1 cellular context compared by ENCODE assay signal in the genomic region with DNA sequence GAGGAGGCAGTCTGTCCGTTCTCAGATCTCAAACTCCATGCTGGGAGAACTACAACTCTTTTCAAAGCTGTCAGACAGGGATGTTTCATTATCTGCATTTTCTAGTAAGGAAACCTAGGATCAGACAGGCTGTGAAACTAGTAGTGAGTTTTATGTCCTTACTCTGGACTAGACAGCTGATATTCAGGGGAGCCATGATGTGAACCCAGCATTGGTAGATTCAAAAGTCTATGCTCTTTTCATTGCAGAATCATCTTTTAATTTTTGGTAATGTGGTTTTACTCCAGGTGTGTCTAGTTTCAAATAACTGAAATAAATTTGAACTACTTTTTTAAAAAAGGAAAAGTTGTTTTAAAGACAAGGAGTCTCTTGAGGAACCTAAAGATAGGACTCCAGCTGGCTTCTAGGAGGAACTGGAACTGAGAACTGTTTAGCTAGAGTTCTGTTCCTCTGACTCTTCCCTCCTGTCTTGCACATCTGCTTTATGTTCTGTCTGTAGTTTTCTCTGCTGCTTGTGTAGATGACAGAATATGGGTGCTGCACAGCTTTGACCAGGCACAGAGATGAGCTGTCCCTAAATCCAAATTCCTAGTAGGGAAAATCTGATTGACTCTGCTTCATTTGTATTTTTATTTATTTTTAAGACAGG.
A peak's percentile ranks its signal among the peaks of the same experiment; 100 is the strongest.
TF ChIP-seq lines count a peak whose summit lies in the region.

No MANE protein-coding gene starts in this region.

TF ChIP-seq in GM12878, 131 proteins besides CTCF, POLR2A, EP300 and RAD21:
- TF ChIP-seq IKZF2 (IDR thresholded peaks at IDR 0.05): no peak
- no peak for TF ChIP-seq ZNF622 (IDR thresholded peaks at IDR 0.05)
- TF ChIP-seq, protein P1, sequence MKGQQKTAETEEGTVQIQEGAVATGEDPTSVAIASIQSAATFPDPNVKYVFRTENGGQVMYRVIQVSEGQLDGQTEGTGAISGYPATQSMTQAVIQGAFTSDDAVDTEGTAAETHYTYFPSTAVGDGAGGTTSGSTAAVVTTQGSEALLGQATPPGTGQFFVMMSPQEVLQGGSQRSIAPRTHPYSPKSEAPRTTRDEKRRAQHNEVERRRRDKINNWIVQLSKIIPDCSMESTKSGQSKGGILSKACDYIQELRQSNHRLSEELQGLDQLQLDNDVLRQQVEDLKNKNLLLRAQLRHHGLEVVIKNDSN (IDR thresholded peaks at IDR 0.05; ENCODE audit: borderline replicate concordance, extremely low read length, insufficient read depth, low read depth, low read length): no peak
- TF ChIP-seq, protein P2, sequence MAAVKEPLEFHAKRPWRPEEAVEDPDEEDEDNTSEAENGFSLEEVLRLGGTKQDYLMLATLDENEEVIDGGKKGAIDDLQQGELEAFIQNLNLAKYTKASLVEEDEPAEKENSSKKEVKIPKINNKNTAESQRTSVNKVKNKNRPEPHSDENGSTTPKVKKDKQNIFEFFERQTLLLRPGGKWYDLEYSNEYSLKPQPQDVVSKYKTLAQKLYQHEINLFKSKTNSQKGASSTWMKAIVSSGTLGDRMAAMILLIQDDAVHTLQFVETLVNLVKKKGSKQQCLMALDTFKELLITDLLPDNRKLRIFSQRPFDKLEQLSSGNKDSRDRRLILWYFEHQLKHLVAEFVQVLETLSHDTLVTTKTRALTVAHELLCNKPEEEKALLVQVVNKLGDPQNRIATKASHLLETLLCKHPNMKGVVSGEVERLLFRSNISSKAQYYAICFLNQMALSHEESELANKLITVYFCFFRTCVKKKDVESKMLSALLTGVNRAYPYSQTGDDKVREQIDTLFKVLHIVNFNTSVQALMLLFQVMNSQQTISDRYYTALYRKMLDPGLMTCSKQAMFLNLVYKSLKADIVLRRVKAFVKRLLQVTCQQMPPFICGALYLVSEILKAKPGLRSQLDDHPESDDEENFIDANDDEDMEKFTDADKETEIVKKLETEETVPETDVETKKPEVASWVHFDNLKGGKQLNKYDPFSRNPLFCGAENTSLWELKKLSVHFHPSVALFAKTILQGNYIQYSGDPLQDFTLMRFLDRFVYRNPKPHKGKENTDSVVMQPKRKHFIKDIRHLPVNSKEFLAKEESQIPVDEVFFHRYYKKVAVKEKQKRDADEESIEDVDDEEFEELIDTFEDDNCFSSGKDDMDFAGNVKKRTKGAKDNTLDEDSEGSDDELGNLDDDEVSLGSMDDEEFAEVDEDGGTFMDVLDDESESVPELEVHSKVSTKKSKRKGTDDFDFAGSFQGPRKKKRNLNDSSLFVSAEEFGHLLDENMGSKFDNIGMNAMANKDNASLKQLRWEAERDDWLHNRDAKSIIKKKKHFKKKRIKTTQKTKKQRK (IDR thresholded peaks at IDR 0.05; ENCODE audit: low read depth, low read length): no peak
- TF ChIP-seq, protein P3, sequence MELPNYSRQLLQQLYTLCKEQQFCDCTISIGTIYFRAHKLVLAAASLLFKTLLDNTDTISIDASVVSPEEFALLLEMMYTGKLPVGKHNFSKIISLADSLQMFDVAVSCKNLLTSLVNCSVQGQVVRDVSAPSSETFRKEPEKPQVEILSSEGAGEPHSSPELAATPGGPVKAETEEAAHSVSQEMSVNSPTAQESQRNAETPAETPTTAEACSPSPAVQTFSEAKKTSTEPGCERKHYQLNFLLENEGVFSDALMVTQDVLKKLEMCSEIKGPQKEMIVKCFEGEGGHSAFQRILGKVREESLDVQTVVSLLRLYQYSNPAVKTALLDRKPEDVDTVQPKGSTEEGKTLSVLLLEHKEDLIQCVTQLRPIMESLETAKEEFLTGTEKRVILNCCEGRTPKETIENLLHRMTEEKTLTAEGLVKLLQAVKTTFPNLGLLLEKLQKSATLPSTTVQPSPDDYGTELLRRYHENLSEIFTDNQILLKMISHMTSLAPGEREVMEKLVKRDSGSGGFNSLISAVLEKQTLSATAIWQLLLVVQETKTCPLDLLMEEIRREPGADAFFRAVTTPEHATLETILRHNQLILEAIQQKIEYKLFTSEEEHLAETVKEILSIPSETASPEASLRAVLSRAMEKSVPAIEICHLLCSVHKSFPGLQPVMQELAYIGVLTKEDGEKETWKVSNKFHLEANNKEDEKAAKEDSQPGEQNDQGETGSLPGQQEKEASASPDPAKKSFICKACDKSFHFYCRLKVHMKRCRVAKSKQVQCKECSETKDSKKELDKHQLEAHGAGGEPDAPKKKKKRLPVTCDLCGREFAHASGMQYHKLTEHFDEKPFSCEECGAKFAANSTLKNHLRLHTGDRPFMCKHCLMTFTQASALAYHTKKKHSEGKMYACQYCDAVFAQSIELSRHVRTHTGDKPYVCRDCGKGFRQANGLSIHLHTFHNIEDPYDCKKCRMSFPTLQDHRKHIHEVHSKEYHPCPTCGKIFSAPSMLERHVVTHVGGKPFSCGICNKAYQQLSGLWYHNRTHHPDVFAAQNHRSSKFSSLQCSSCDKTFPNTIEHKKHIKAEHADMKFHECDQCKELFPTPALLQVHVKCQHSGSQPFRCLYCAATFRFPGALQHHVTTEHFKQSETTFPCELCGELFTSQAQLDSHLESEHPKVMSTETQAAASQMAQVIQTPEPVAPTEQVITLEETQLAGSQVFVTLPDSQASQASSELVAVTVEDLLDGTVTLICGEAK (IDR thresholded peaks at IDR 0.05; ENCODE audit: borderline replicate concordance): no peak
- no peak for TF ChIP-seq ZNF384 (IDR thresholded peaks at IDR 0.05; ENCODE audit: borderline replicate concordance, low read depth, low read length)
- TF ChIP-seq SMAD1 (IDR thresholded peaks at IDR 0.05; ENCODE audit: low read depth, partially characterized antibody): no peak
- TF ChIP-seq, protein P4, sequence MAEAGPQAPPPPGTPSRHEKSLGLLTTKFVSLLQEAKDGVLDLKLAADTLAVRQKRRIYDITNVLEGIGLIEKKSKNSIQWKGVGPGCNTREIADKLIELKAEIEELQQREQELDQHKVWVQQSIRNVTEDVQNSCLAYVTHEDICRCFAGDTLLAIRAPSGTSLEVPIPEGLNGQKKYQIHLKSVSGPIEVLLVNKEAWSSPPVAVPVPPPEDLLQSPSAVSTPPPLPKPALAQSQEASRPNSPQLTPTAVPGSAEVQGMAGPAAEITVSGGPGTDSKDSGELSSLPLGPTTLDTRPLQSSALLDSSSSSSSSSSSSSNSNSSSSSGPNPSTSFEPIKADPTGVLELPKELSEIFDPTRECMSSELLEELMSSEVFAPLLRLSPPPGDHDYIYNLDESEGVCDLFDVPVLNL (IDR thresholded peaks at IDR 0.05; ENCODE audit: low read depth, low read length): no peak
- TF ChIP-seq CHD2 (IDR thresholded peaks at IDR 0.05; ENCODE audit: borderline replicate concordance, low read depth, low read length): no peak
- TF ChIP-seq TAF1 (IDR thresholded peaks at IDR 0.05; ENCODE audit: borderline replicate concordance, low read depth, low read length): no peak
- TF ChIP-seq RFX5 (IDR thresholded peaks at IDR 0.05; ENCODE audit: low read depth, low read length): no peak
- peak; percentile 86; the same call in 1 of the 2 replicates for TF ChIP-seq TCF3 (IDR thresholded peaks at IDR 0.05; ENCODE audit: borderline replicate concordance, insufficient read depth, low read depth, low read length)
- peak; percentile 82 for TF ChIP-seq TCF12 (IDR thresholded peaks at IDR 0.05; ENCODE audit: low read depth, low read length)
- TF ChIP-seq EGR1 (IDR thresholded peaks at IDR 0.05; ENCODE audit: borderline replicate concordance in 1 of 2, low read depth in 2 of 2, low read length in 2 of 2): no peak
- TF ChIP-seq SPI1 (IDR thresholded peaks at IDR 0.05; ENCODE audit: borderline replicate concordance, insufficient read depth, low read depth, low read length): peak; percentile 87
- no peak for TF ChIP-seq SUPT20H (IDR thresholded peaks at IDR 0.05; ENCODE audit: borderline replicate concordance, control insufficient read depth, low read depth, low read length)
- no peak for TF ChIP-seq NFXL1 (IDR thresholded peaks at IDR 0.05; ENCODE audit: borderline replicate concordance)
- TF ChIP-seq, protein P5, sequence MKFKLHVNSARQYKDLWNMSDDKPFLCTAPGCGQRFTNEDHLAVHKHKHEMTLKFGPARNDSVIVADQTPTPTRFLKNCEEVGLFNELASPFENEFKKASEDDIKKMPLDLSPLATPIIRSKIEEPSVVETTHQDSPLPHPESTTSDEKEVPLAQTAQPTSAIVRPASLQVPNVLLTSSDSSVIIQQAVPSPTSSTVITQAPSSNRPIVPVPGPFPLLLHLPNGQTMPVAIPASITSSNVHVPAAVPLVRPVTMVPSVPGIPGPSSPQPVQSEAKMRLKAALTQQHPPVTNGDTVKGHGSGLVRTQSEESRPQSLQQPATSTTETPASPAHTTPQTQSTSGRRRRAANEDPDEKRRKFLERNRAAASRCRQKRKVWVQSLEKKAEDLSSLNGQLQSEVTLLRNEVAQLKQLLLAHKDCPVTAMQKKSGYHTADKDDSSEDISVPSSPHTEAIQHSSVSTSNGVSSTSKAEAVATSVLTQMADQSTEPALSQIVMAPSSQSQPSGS (IDR thresholded peaks at IDR 0.05; ENCODE audit: low read length): peak; percentile 24; the same call in 1 of the 2 replicates
- TF ChIP-seq BMI1 (IDR thresholded peaks at IDR 0.05; ENCODE audit: borderline replicate concordance): no peak
- 0 out of 2 replicates have a peak, but pooled peaks have one; percentile 22 for TF ChIP-seq EED (IDR thresholded peaks at IDR 0.05; ENCODE audit: low read depth)
- TF ChIP-seq, protein P6, sequence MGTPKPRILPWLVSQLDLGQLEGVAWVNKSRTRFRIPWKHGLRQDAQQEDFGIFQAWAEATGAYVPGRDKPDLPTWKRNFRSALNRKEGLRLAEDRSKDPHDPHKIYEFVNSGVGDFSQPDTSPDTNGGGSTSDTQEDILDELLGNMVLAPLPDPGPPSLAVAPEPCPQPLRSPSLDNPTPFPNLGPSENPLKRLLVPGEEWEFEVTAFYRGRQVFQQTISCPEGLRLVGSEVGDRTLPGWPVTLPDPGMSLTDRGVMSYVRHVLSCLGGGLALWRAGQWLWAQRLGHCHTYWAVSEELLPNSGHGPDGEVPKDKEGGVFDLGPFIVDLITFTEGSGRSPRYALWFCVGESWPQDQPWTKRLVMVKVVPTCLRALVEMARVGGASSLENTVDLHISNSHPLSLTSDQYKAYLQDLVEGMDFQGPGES (IDR thresholded peaks at IDR 0.05): no peak
- TF ChIP-seq, protein P7, sequence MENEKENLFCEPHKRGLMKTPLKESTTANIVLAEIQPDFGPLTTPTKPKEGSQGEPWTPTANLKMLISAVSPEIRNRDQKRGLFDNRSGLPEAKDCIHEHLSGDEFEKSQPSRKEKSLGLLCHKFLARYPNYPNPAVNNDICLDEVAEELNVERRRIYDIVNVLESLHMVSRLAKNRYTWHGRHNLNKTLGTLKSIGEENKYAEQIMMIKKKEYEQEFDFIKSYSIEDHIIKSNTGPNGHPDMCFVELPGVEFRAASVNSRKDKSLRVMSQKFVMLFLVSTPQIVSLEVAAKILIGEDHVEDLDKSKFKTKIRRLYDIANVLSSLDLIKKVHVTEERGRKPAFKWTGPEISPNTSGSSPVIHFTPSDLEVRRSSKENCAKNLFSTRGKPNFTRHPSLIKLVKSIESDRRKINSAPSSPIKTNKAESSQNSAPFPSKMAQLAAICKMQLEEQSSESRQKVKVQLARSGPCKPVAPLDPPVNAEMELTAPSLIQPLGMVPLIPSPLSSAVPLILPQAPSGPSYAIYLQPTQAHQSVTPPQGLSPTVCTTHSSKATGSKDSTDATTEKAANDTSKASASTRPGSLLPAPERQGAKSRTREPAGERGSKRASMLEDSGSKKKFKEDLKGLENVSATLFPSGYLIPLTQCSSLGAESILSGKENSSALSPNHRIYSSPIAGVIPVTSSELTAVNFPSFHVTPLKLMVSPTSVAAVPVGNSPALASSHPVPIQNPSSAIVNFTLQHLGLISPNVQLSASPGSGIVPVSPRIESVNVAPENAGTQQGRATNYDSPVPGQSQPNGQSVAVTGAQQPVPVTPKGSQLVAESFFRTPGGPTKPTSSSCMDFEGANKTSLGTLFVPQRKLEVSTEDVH (IDR thresholded peaks at IDR 0.05; ENCODE audit: low read depth, partially characterized antibody): no peak
- TF ChIP-seq RUNX3 (IDR thresholded peaks at IDR 0.05; ENCODE audit: low read length): no peak
- no peak for TF ChIP-seq SREBF1 (IDR thresholded peaks at IDR 0.05; ENCODE audit: low read length)
- TF ChIP-seq MTA2 (IDR thresholded peaks at IDR 0.05; ENCODE audit: low read depth): no peak
- TF ChIP-seq CBX3 (IDR thresholded peaks at IDR 0.05; ENCODE audit: borderline replicate concordance, low read depth): no peak
- TF ChIP-seq MEF2A (IDR thresholded peaks at IDR 0.05; ENCODE audit: insufficient read depth, low read depth, low read length): 0 out of 2 replicates have a peak, but pooled peaks have one; percentile 7
- TF ChIP-seq CHD4 (IDR thresholded peaks at IDR 0.05): no peak
- TF ChIP-seq PAX8 (IDR thresholded peaks at IDR 0.05): no peak
- no peak for TF ChIP-seq EZH2 (IDR thresholded peaks at IDR 0.05; ENCODE audit: borderline replicate concordance, control insufficient read depth, low read depth, low read length)
- TF ChIP-seq RBBP5 (conservative IDR thresholded peaks at IDR 0.05): no peak
- no peak for TF ChIP-seq TBL1XR1 (IDR thresholded peaks at IDR 0.05; ENCODE audit: low read depth, low read length)
- TF ChIP-seq HDAC2 (IDR thresholded peaks at IDR 0.05): no peak
- 0 out of 2 replicates have a peak, but pooled peaks have one; percentile 43 for TF ChIP-seq IRF4 (IDR thresholded peaks at IDR 0.05; ENCODE audit: low read depth, low read length)
